13 cellular contexts compared by ENCODE assay signal in the genomic region with DNA sequence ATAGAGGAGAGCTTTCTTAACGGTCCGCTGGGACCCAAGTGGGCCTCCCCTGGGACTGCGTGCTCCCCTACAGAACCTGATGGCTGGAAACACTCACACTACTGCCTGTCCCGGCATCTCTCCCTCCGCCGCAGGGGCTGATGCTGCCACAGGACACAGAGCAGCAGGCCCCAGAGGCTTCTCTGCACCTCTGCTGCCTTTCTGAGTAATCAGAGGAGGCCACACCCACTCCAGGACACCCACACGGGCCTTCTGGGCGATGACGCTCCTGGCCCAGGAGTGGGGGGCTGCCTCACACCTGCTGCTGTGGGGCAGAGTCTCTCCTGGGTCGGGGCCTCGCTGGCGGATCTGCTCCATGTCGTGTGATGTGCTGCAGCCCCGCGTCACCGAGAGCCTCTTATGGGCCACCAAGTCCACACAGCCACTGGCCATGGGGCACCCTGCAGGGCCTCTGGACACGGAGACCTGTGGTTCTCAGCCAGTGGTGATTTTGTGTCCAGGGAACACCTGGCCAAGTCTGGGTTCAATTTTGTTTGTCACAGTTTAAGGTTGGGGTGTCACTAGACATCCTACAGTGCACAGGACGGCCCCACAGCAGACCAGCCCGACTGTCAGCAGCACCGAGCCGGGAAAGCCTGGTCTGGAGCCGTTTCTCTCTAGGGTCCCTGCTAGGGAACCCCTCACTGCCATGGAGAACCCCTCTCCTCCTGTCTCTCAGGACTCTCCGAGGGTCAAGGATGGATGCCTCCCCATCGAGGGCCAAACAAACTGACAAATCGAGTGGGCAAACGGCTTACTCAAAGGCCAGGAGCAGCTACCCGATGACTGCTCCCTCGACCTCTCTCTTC. TPM values are rescaled to one million over a fixed set of nuclear protein-coding genes. Genes with fewer than 3 reads are reported as not detected.
DNase-seq lines count a peak whose midpoint lies in the region; ATAC-seq and TF ChIP-seq lines count a peak whose summit lies in the region.
"Had no signal": no experiment of that assay in that cellular context is flagged by ENCODE, and none has a peak within 500 bp of the region (broad histone marks: within the 10 kb centered on the region; RNA-seq: fewer than 3 reads in every experiment).

No MANE protein-coding gene starts in this region.

- no peaks in the 10 kb centered on the region for H3K9me3 ChIP-seq in stomach
- H3K9me3 ChIP-seq: A549, HAP-1, mucosa of descending colon had no signal

- no peaks in the 10 kb centered on the region for H3K36me3 ChIP-seq in stomach
- H3K36me3 ChIP-seq: brain microvascular endothelial cell, HAP-1 had no signal

- H3K27ac ChIP-seq in stomach = peak overlapping the region in 1 of 5 donors; percentile 6
- H3K27ac ChIP-seq: brain microvascular endothelial cell had no signal

- H3K27me3 Mint-ChIP-seq in naive B cell = peaks cover 48 to 72% (median 62%) of the 10 kb centered on the region in 3 donors
- no peaks in the 10 kb centered on the region for H3K27me3 Mint-ChIP-seq in stimulated activated naive CD8-positive, alpha-beta T cell treated with anti-CD3 and anti-CD28 coated beads, Interleukin-15, Interleukin-2, amounts not matched to agents 100 ng/mL and 50 ng/mL, for 24 hours

- no peaks in the 10 kb centered on the region for H3K9me3 Mint-ChIP-seq in naive B cell
- H3K9me3 Mint-ChIP-seq in stimulated activated naive CD8-positive, alpha-beta T cell treated with anti-CD3 and anti-CD28 coated beads, Interleukin-15, Interleukin-2, amounts not matched to agents 100 ng/mL and 50 ng/mL, for 24 hours = no peaks in the 10 kb centered on the region

- WGBS in stomach, 5 donors = 64 to 76% (median 72%) methylated on average over 17 to 28 of the region's 28 CpGs

- H3K27me3 ChIP-seq in stomach = no peaks in the 10 kb centered on the region
- H3K27me3 ChIP-seq: brain microvascular endothelial cell had no signal

- H3K4me1 Mint-ChIP-seq in naive B cell = peaks cover 3 to 16% (median 13%) of the 10 kb centered on the region in 3 donors
- peaks cover 35% of the 10 kb centered on the region for H3K4me1 Mint-ChIP-seq in stimulated activated naive CD8-positive, alpha-beta T cell treated with anti-CD3 and anti-CD28 coated beads, Interleukin-15, Interleukin-2, amounts not matched to agents 100 ng/mL and 50 ng/mL, for 24 hours (ENCODE audit: low read depth)

- ATAC-seq in naive B cell (ENCODE audit: low read depth in 2 of 2) (peak; percentile 67 to 74), GM18870 (IDR thresholded peaks at IDR 0.05; ENCODE audit: unreplicated experiment) (no peak)
- ATAC-seq: A549, mucosa of descending colon had no signal

- TF ChIP-seq EP300 in stomach (IDR thresholded peaks at IDR 0.05) = no peak

- TF ChIP-seq CTCF in stomach (IDR thresholded peaks at IDR 0.05) = no peak

- peak; percentile 61 to 74 for DNase-seq in activated CD4-positive, alpha-beta T cell treated with anti-CD3 and anti-CD28 coated beads for 4 hours
- no peak for DNase-seq in activated CD4-positive, alpha-beta T cell treated with anti-CD3 and anti-CD28 coated beads, Interleukin-2, amount 50 U/mL, for 1 hour
- DNase-seq in activated CD8-positive, alpha-beta memory T cell treated with anti-CD3 and anti-CD28 coated beads, Interleukin-2, amount 50 U/mL, for 48 hours = peak; percentile 73
- DNase-seq in naive B cell (peak; percentile 35), epidermal melanocyte (ENCODE audit: insufficient read length, low spot score) (no peak), stomach (no peak)
- DNase-seq: brain microvascular endothelial cell, mucosa of descending colon, NCI-H510A treated with DMSO at 0.1 percent for 48 hours had no signal

- H3K36me3 Mint-ChIP-seq in naive B cell = no peaks in the 10 kb centered on the region
- H3K36me3 Mint-ChIP-seq in stimulated activated naive CD8-positive, alpha-beta T cell treated with anti-CD3 and anti-CD28 coated beads, Interleukin-15, Interleukin-2, amounts not matched to agents 100 ng/mL and 50 ng/mL, for 24 hours (ENCODE audit: low read depth) = no peaks in the 10 kb centered on the region

- TF ChIP-seq POLR2A in stomach (IDR thresholded peaks at IDR 0.05) = no peak

- H3K4me3 Mint-ChIP-seq in naive B cell = peak overlapping the region in 7 of 8 donors; percentile 44 to 88 (median 78)
- H3K4me3 Mint-ChIP-seq in stimulated activated naive CD8-positive, alpha-beta T cell treated with anti-CD3 and anti-CD28 coated beads, Interleukin-15, Interleukin-2, amounts not matched to agents 100 ng/mL and 50 ng/mL, for 24 hours = peak overlapping the region; percentile 68

- peaks cover 0 to 14% (median 3%) of the 10 kb centered on the region in 4 donors for H3K4me1 ChIP-seq in stomach
- H3K4me1 ChIP-seq: HAP-1 had no signal

- peak overlapping the region in 3 of 6 donors; percentile 50 to 74 (median 73) for H3K27ac Mint-ChIP-seq in naive B cell
- H3K27ac Mint-ChIP-seq in stimulated activated naive CD8-positive, alpha-beta T cell treated with anti-CD3 and anti-CD28 coated beads, Interleukin-15, Interleukin-2, amounts not matched to agents 100 ng/mL and 50 ng/mL, for 24 hours = peak overlapping the region; percentile 97

- H3K4me3 ChIP-seq in stomach = no peak overlapping the region
- H3K4me3 ChIP-seq: A549, HAP-1, mucosa of descending colon had no signal

- intact Hi-C loops in stomach (cut with DNase I; ENCODE audit: low total_unique reads) = no loop called here

RNA-seq across cellular contexts. Expression of a gene that starts 16.0 kb away (rescaled TPM):
- polyA plus RNA-seq in naive B cell (ENCODE audit: low read depth in 6 of 6) (10 to 100 TPM; 15.7 to 35.7 (median 20.8) TPM), stomach (10 to 100 TPM; 12.8 to 38.0 (median 14.8) TPM)
- total RNA-seq in stomach = 100 to 1,000 TPM in 2 of 5 donors, 10 to 100 TPM in 3; 30.4 to 179 (median 79.0) TPM

RNA-seq across cellular contexts. Expression of a gene that starts 57.6 kb away (rescaled TPM):
- polyA plus RNA-seq in naive B cell (ENCODE audit: low read depth in 6 of 6) (1 to 10 TPM; 4.2 to 8.4 (median 6.0) TPM), stomach (10 to 100 TPM; 15.3 to 36.2 (median 27.8) TPM)
- total RNA-seq in stomach = 100 to 1,000 TPM in 2 of 5 donors, 10 to 100 TPM in 3; 29.7 to 134 (median 60.7) TPM

Comparison
In these comparisons a context has a peak if more than half of its experiments do, and no peak if none do; other contexts are left out.
1. DNase-seq: peak in activated CD4-positive, alpha-beta T cell treated with anti-CD3 and anti-CD28 coated beads for 4 hours (2 of 2), activated CD8-positive, alpha-beta memory T cell treated with anti-CD3 and anti-CD28 coated beads, Interleukin-2, amount 50 U/mL, for 48 hours (single experiment) and naive B cell (single experiment); none in activated CD4-positive, alpha-beta T cell treated with anti-CD3 and anti-CD28 coated beads, Interleukin-2, amount 50 U/mL, for 1 hour (single experiment), epidermal melanocyte (single experiment) and stomach (single experiment).